In genomic region chr5:62256161-62257017, GRCh38 we compare ENCODE assay signal across 8 cellular contexts. TPM values are rescaled to one million over a fixed set of nuclear protein-coding genes. Genes with fewer than 3 reads are reported as not detected.
DNase-seq lines count a peak whose midpoint lies in the region; ATAC-seq and TF ChIP-seq lines count a peak whose summit lies in the region.

No MANE protein-coding gene starts in this region.

- peaks cover 24 to 30% of the 10 kb centered on the region in 2 donors for H3K4me1 Mint-ChIP-seq in effector memory CD8-positive, alpha-beta T cell (ENCODE audit: low read depth in 2 of 2)

- H3K9me3 ChIP-seq in sigmoid colon, result no peaks in the 10 kb centered on the region

- H3K4me3 ChIP-seq in sigmoid colon, result no peak overlapping the region

- H3K27ac Mint-ChIP-seq in effector memory CD8-positive, alpha-beta T cell, result peak overlapping the region; percentile 78 to 91

- H3K36me3 ChIP-seq in sigmoid colon, result no peaks in the 10 kb centered on the region

- WGBS in sigmoid colon, 2 donors, result 27 to 43% methylated on average over 8 of the region's 8 CpGs

- no peak overlapping the region for H3K27ac ChIP-seq in sigmoid colon

- no peaks in the 10 kb centered on the region for H3K4me1 ChIP-seq in sigmoid colon

- no peaks in the 10 kb centered on the region for H3K27me3 Mint-ChIP-seq in effector memory CD8-positive, alpha-beta T cell

- H3K36me3 Mint-ChIP-seq in effector memory CD8-positive, alpha-beta T cell (ENCODE audit: insufficient read depth), result peaks cover 4% of the 10 kb centered on the region

- ATAC-seq in GM21381 (IDR thresholded peaks at IDR 0.05; ENCODE audit: unreplicated experiment), result peak; percentile 66
- ATAC-seq in effector memory CD8-positive, alpha-beta T cell (replicated peaks), result peak; percentile 82
- ATAC-seq in HG02970 (IDR thresholded peaks at IDR 0.05; ENCODE audit: low FRiP score, unreplicated experiment), result no peak
- no peak for ATAC-seq in left ventricle myocardium superior

- H3K4me3 Mint-ChIP-seq in effector memory CD8-positive, alpha-beta T cell, result peak overlapping the region; percentile 73

- no peak for TF ChIP-seq EP300 in sigmoid colon (IDR thresholded peaks at IDR 0.05)

- TF ChIP-seq CTCF in sigmoid colon (IDR thresholded peaks at IDR 0.05), result no peak

- TF ChIP-seq POLR2A in sigmoid colon (IDR thresholded peaks at IDR 0.05), result no peak

- peaks cover 0 to 8% of the 10 kb centered on the region in 2 donors for H3K9me3 Mint-ChIP-seq in effector memory CD8-positive, alpha-beta T cell

- DNase-seq in ELR (ENCODE audit: low read depth) (peak; percentile 4), NAMALWA (ENCODE audit: low spot score) (peak; percentile 42), left ventricle myocardium superior (no peak), sigmoid colon (no peak), SW 1271 (lab: John Stamatoyannopoulos, UW) (no peak)
- DNase-seq in effector memory CD8-positive, alpha-beta T cell, result peak in 1 of 3 experiments; percentile 12

- intact Hi-C loops in left ventricle myocardium superior (cut with micrococcal nuclease) (no loop called here), sigmoid colon (cut with DNase I) (no loop called here)

- no peaks in the 10 kb centered on the region for H3K27me3 ChIP-seq in sigmoid colon

RNA-seq across cellular contexts. Expression of gene KIF2A, which starts 49.6 kb away (rescaled TPM):
- total RNA-seq in left ventricle myocardium superior (9.3 TPM), sigmoid colon (10 to 100 TPM; 29.6 to 41.7 (median 30.9) TPM)
- 10 to 100 TPM; 10.2 to 22.0 (median 16.6) TPM for polyA plus RNA-seq in sigmoid colon

Comparison
In these comparisons a context has a peak if more than half of its experiments do, and no peak if none do; other contexts are left out.
1. DNase-seq: peak in ELR (single experiment) and NAMALWA (single experiment); none in left ventricle myocardium superior (single experiment), sigmoid colon (single experiment) and SW 1271 (0 of 2).
2. ATAC-seq: peak in GM21381 (single experiment) and effector memory CD8-positive, alpha-beta T cell (single experiment); none in HG02970 (single experiment) and left ventricle myocardium superior (single experiment).